ENCODE assay signal across 22 cellular contexts in genomic region chr1:95496307-95496706, GRCh38.
DNase-seq lines count a peak whose midpoint lies in the region; ATAC-seq, FAIRE-seq and TF ChIP-seq lines count a peak whose summit lies in the region.
"Had no signal": no experiment of that assay in that cellular context is flagged by ENCODE, and none has a peak within 500 bp of the region (broad histone marks: within the 10 kb centered on the region; RNA-seq: fewer than 3 reads in every experiment).

No MANE protein-coding gene starts in this region.

- no peak overlapping the region for H2BK12ac ChIP-seq in neuronal stem cell (ENCODE audit: low read length)

- H2BK5ac ChIP-seq in neuronal stem cell (ENCODE audit: low read length), result no peak overlapping the region

- no peak overlapping the region for H4K8ac ChIP-seq in neuronal stem cell (ENCODE audit: low read depth, low read length)

- H3K36me3 ChIP-seq in HUES48 (ENCODE audit: control insufficient read depth, insufficient read depth, low read length) (no peaks in the 10 kb centered on the region), astrocyte (ENCODE audit: insufficient read depth, low read length) (no peaks in the 10 kb centered on the region), neuronal stem cell (replicated peaks in 1 of 2; ENCODE audit: control insufficient read depth in 2 of 2, insufficient read depth in 2 of 2, low read length in 2 of 2) (no peaks in the 10 kb centered on the region), sigmoid colon (no peaks in the 10 kb centered on the region)
- H3K36me3 ChIP-seq: BLaER1 had no signal

- H3K23ac ChIP-seq in neuronal stem cell (ENCODE audit: low read depth, low read length, poor library complexity), result no peak overlapping the region

- no peak for TF ChIP-seq POLR2A in sigmoid colon (IDR thresholded peaks at IDR 0.05)

- intact Hi-C loops in sigmoid colon (cut with DNase I), result no loop called here

- no peaks in the 10 kb centered on the region for H3K9me3 Mint-ChIP-seq in astrocyte (ENCODE audit: unreplicated experiment)
- H3K9me3 Mint-ChIP-seq: H9 had no signal

- no peak overlapping the region for H2AFZ ChIP-seq in astrocyte (ENCODE audit: low read depth, low read length)
- no peak overlapping the region for H2AFZ ChIP-seq in neuronal stem cell (ENCODE audit: low read length)

- no peaks in the 10 kb centered on the region for H3K79me2 ChIP-seq in astrocyte (ENCODE audit: insufficient read depth, low read length)

- H2AK5ac ChIP-seq in neuronal stem cell (ENCODE audit: low read depth, low read length), result no peak overlapping the region

- FAIRE-seq in astrocyte (lab: Jason Lieb, UNC), result no peak
- FAIRE-seq: A204.1, G401.6, GM12892, GM19239 had no signal

- H3K18ac ChIP-seq in neuronal stem cell (ENCODE audit: low read length), result no peak overlapping the region

- H3K9ac ChIP-seq in HUES48 (ENCODE audit: low read depth, low read length) (no peak overlapping the region), astrocyte (ENCODE audit: low read length) (no peak overlapping the region), neuronal stem cell (ENCODE audit: low read depth, low read length, poor library complexity) (no peak overlapping the region)
- H3K9ac ChIP-seq: BLaER1 had no signal

- TF ChIP-seq CTCF in astrocyte (IDR thresholded peaks at IDR 0.05; ENCODE audit: insufficient read depth, low read depth, low read length) (no peak), sigmoid colon (IDR thresholded peaks at IDR 0.05) (no peak)

- no peak for TF ChIP-seq EP300 in sigmoid colon (IDR thresholded peaks at IDR 0.05)

- peak overlapping the region; percentile 8 for H3K27ac Mint-ChIP-seq in astrocyte (ENCODE audit: unreplicated experiment)
- H3K27ac Mint-ChIP-seq: B cell; CD4-positive, CD25-positive, alpha-beta regulatory T cell; CD8-positive, alpha-beta T cell; H9 had no signal

- H3K4ac ChIP-seq in neuronal stem cell (ENCODE audit: low read length), result no peak overlapping the region

- H3K9me3 ChIP-seq in HUES48 (ENCODE audit: control insufficient read depth, insufficient read depth, low read length), result no peaks in the 10 kb centered on the region
- H3K9me3 ChIP-seq in astrocyte (ENCODE audit: insufficient read depth, low read depth, low read length), result peaks cover 6% of the 10 kb centered on the region
- H3K9me3 ChIP-seq in neuronal stem cell (replicated peaks in 1 of 2; ENCODE audit: control insufficient read depth in 2 of 2, insufficient read depth in 1 of 2, low read depth in 1 of 2, low read length in 2 of 2), result no peaks in the 10 kb centered on the region
- no peaks in the 10 kb centered on the region for H3K9me3 ChIP-seq in sigmoid colon
- H3K9me3 ChIP-seq: BLaER1, Caco-2 had no signal

- no peaks in the 10 kb centered on the region for H4K20me1 ChIP-seq in astrocyte (ENCODE audit: insufficient read depth, low read length)
- H4K20me1 ChIP-seq: BLaER1 had no signal

- peaks cover 10% of the 10 kb centered on the region for H3K4me1 Mint-ChIP-seq in astrocyte (ENCODE audit: low read depth, unreplicated experiment)
- H3K4me1 Mint-ChIP-seq: B cell; CD4-positive, CD25-positive, alpha-beta regulatory T cell had no signal

- no peak overlapping the region for H3K14ac ChIP-seq in neuronal stem cell (ENCODE audit: low read length)

- peaks cover 8% of the 10 kb centered on the region; the same call in 1 of the 2 replicates for H3K4me1 ChIP-seq in HUES48 (ENCODE audit: control insufficient read depth, insufficient read depth, low read length)
- no peaks in the 10 kb centered on the region for H3K4me1 ChIP-seq in astrocyte (ENCODE audit: insufficient read depth, low read length)
- H3K4me1 ChIP-seq in neuronal stem cell (ENCODE audit: control insufficient read depth in 2 of 2, insufficient read depth in 1 of 2, low read depth in 1 of 2, low read length in 2 of 2), result peaks cover 0 to 4% of the 10 kb centered on the region in 2 donors
- no peaks in the 10 kb centered on the region for H3K4me1 ChIP-seq in sigmoid colon
- H3K4me1 ChIP-seq: BLaER1, Caco-2 had no signal

- no peaks in the 10 kb centered on the region for H3K36me3 Mint-ChIP-seq in astrocyte (ENCODE audit: low read depth, unreplicated experiment)
- H3K36me3 Mint-ChIP-seq: CD4-positive, CD25-positive, alpha-beta regulatory T cell; CD8-positive, alpha-beta T cell had no signal

- no peaks in the 10 kb centered on the region for H3K27me3 Mint-ChIP-seq in astrocyte (ENCODE audit: low read depth, unreplicated experiment)
- H3K27me3 Mint-ChIP-seq: B cell; CD4-positive, CD25-positive, alpha-beta regulatory T cell had no signal

- no peaks in the 10 kb centered on the region for H3K79me1 ChIP-seq in neuronal stem cell (ENCODE audit: low read depth, low read length)

- ATAC-seq in GM18520 (IDR thresholded peaks at IDR 0.05; ENCODE audit: unreplicated experiment), result no peak
- ATAC-seq: CD8-positive, alpha-beta T cell; HCT116 had no signal

- WGBS in neuronal stem cell (ENCODE audit: extremely low coverage in 2 of 2, insufficient read length in 2 of 2, insufficient replicate concordance in 1 of 2), 2 donors, result no CpG with 5 or more reads among the region's 6 CpGs
- WGBS in sigmoid colon, 2 donors, result 90 to 91% methylated on average over 6 of the region's 6 CpGs

- no peak overlapping the region for H3K4me3 Mint-ChIP-seq in astrocyte (ENCODE audit: unreplicated experiment)
- H3K4me3 Mint-ChIP-seq: B cell; CD4-positive, CD25-positive, alpha-beta regulatory T cell; CD8-positive, alpha-beta T cell; H9 had no signal

- H2BK15ac ChIP-seq in neuronal stem cell (ENCODE audit: low read length), result no peak overlapping the region

- no peak overlapping the region for H3K4me3 ChIP-seq in HUES48 (ENCODE audit: low read depth, low read length)
- no peak overlapping the region for H3K4me3 ChIP-seq in astrocyte (ENCODE audit: insufficient read depth, low read depth, low read length)
- no peak overlapping the region for H3K4me3 ChIP-seq in neuronal stem cell (ENCODE audit: low read length in 2 of 2)
- H3K4me3 ChIP-seq in sigmoid colon, result no peak overlapping the region
- H3K4me3 ChIP-seq: BLaER1 had no signal

- H3K27me3 ChIP-seq in HUES48 (ENCODE audit: control insufficient read depth, insufficient read depth, low read length) (no peaks in the 10 kb centered on the region), astrocyte (ENCODE audit: insufficient read depth, low read length) (no peaks in the 10 kb centered on the region), neuronal stem cell (ENCODE audit: control insufficient read depth in 3 of 3, insufficient read depth in 3 of 3, low read depth in 1 of 3, low read length in 3 of 3) (no peaks in the 10 kb centered on the region), sigmoid colon (no peaks in the 10 kb centered on the region)
- H3K27me3 ChIP-seq: BLaER1 had no signal

- no peak overlapping the region for H2BK120ac ChIP-seq in neuronal stem cell (ENCODE audit: low read depth, low read length)

- H3K27ac ChIP-seq in HUES48 (ENCODE audit: low read depth, low read length) (peak overlapping the region; percentile 18), astrocyte (ENCODE audit: low read depth, low read length) (no peak overlapping the region), neuronal stem cell (replicated peaks; ENCODE audit: low read length) (no peak overlapping the region), sigmoid colon (no peak overlapping the region)
- H3K27ac ChIP-seq: BLaER1, C4-2B had no signal

- DNase-seq in astrocyte (ENCODE audit: low read depth) (no peak), islet precursor cell (peak; percentile 58), neuronal stem cell (ENCODE audit: low spot score) (peak; percentile 20), SHP77 treated with DMSO at 0.1 percent for 48 hours (lab: John Stamatoyannopoulos, UW) (no peak), sigmoid colon (no peak)
- DNase-seq: Caco-2; CD4-positive, CD25-positive, alpha-beta regulatory T cell; CD8-positive, alpha-beta T cell; DMS153; DND-41; GOT3; H9 had no signal

- H3K4me2 ChIP-seq in astrocyte (ENCODE audit: low read length), result no peak overlapping the region
- H3K4me2 ChIP-seq in neuronal stem cell (ENCODE audit: insufficient read depth, low read length, poor library complexity, severe bottlenecking), result no peak overlapping the region
- H3K4me2 ChIP-seq: BLaER1 had no signal

- no peak overlapping the region for H4K91ac ChIP-seq in neuronal stem cell (ENCODE audit: low read depth, low read length, poor library complexity)

Comparison
In these comparisons a context has a peak if more than half of its experiments do, and no peak if none do; other contexts are left out.
1. DNase-seq: peak in islet precursor cell (single experiment) and neuronal stem cell (single experiment); none in astrocyte (single experiment), SHP77 treated with DMSO at 0.1 percent for 48 hours (single experiment) and sigmoid colon (single experiment).